ENCODE assay signal across 8 cellular contexts in the genomic region with DNA sequence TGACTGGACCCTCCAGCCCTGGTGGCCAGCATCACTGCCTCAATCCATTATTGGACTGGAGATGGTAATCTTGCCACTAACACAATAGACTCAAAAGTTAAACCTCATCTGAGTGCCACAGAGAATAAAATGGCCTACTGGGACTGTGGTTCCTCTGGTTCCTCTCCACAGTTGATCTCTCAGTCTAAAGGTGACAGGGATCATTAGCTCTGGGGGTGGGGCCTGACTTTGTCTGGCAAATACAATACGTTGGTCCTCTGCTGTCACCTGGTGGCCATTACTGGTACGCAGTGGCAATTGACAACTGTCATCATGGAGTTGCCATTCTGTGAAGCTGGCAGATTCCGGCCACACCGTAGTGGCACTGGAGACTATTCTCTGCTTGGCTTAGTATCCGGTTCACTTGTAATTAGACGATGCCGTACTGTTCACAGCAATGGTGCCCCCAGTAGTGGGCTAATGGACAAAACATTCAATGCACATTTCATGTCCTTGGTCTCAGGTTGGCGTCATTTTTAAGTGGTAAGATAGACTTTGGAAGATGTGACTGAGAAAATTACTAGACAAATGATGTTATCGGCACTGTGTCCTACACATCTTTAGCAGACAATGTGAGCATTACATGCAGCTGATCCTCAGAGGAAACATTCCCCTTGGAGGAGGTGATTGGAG. TPM values are rescaled to one million over a fixed set of nuclear protein-coding genes. Genes with fewer than 3 reads are reported as not detected.
A peak's percentile ranks its signal among the peaks of the same experiment; 100 is the strongest.
DNase-seq lines count a peak whose midpoint lies in the region; TF ChIP-seq lines count a peak whose summit lies in the region.

No MANE protein-coding gene starts in this region.

- intact Hi-C loops in activated naive CD4-positive, alpha-beta T cell treated with anti-CD3 and anti-CD28 coated beads for 36 hours (cut with micrococcal nuclease): loop anchor here (1.0 to 2.0 kb wide), 5 partner anchors 74 to 724 kb away; no protein-coding TSS in a partner anchor
- intact Hi-C loops in head of caudate nucleus (cut with DNase I): no loop called here
- intact Hi-C loops in prostate gland (cut with DNase I): loop anchor here (5.0 kb wide), 3 partner anchors 149 to 474 kb away; no protein-coding TSS in a partner anchor

- H3K27ac Mint-ChIP-seq in activated naive CD4-positive, alpha-beta T cell treated with anti-CD3 and anti-CD28 coated beads for 36 hours: no peak overlapping the region

- no peaks in the 10 kb centered on the region for H4K20me1 ChIP-seq in MM.1S (ENCODE audit: insufficient read depth, low read length)

- DNase-seq in HEK293T (ENCODE audit: extremely low spot score): peak; percentile 72
- peak; percentile 83 for DNase-seq in MM.1S
- peak; percentile 66 for DNase-seq in SK-N-DZ (ENCODE audit: low spot score)
- peak; percentile 93 for DNase-seq in activated naive CD4-positive, alpha-beta T cell treated with anti-CD3 and anti-CD28 coated beads for 36 hours
- DNase-seq in head of caudate nucleus: peak in 41 of 42 donors; percentile 34 to 88 (median 69)
- peak; percentile 70 for DNase-seq in prostate gland (ENCODE audit: low spot score)
- DNase-seq in GF-D8 (lab: John Stamatoyannopoulos, UW): no peak

- 61% methylated on average over 9 of the region's 9 CpGs for WGBS in prostate gland

- CTCF ChIA-PET in HEK293T (lab: Yijun Ruan, JAX): interaction anchor here (1.0 to 2.2 kb wide), 6 partner anchors 46 to 477 kb away, joined by 3 to 22 read pairs (median 4); no protein-coding TSS in a partner anchor
- CTCF ChIA-PET in activated naive CD4-positive, alpha-beta T cell treated with anti-CD3 and anti-CD28 coated beads for 36 hours (lab: Charles Lee): interaction anchor here (0.5 to 2.4 kb wide), 29 partner anchors 8 to 969 kb away, joined by 3 to 86 read pairs (median 4); partner anchors contain the start of gene FGFBP1

- no peak overlapping the region for H2AFZ ChIP-seq in MM.1S (ENCODE audit: low read length)

- H3K79me2 ChIP-seq in MM.1S (ENCODE audit: low read length): no peaks in the 10 kb centered on the region

- no peak overlapping the region for H3K27ac ChIP-seq in MM.1S (ENCODE audit: low read length)
- H3K27ac ChIP-seq in prostate gland: no peak overlapping the region

- H3K9me3 Mint-ChIP-seq in activated naive CD4-positive, alpha-beta T cell treated with anti-CD3 and anti-CD28 coated beads for 36 hours: no peaks in the 10 kb centered on the region

- H3K9me3 ChIP-seq in MM.1S (replicated peaks; ENCODE audit: insufficient read depth, low read length) (no peaks in the 10 kb centered on the region), prostate gland (no peaks in the 10 kb centered on the region)

- H3K4me2 ChIP-seq in MM.1S (ENCODE audit: low read depth, low read length): no peak overlapping the region

- H3K4me1 ChIP-seq in MM.1S (ENCODE audit: low read length) (no peaks in the 10 kb centered on the region), prostate gland (replicated peaks) (no peaks in the 10 kb centered on the region)

- no peaks in the 10 kb centered on the region for H3K27me3 Mint-ChIP-seq in activated naive CD4-positive, alpha-beta T cell treated with anti-CD3 and anti-CD28 coated beads for 36 hours (ENCODE audit: low read depth)

- H3K36me3 ChIP-seq in MM.1S (replicated peaks; ENCODE audit: insufficient read depth, low read length) (no peaks in the 10 kb centered on the region), prostate gland (no peaks in the 10 kb centered on the region)

- H3K9me2 ChIP-seq in MM.1S (replicated peaks; ENCODE audit: insufficient read depth, low read length): no peaks in the 10 kb centered on the region

- H3K27me3 ChIP-seq in MM.1S (replicated peaks; ENCODE audit: insufficient read depth, low read length) (no peaks in the 10 kb centered on the region), prostate gland (replicated peaks; ENCODE audit: insufficient read depth) (no peaks in the 10 kb centered on the region)

- H3K4me3 Mint-ChIP-seq in activated naive CD4-positive, alpha-beta T cell treated with anti-CD3 and anti-CD28 coated beads for 36 hours: no peak overlapping the region

- peak; percentile 98 for TF ChIP-seq CTCF in GM12873 (IDR thresholded peaks at IDR 0.05; ENCODE audit: insufficient read depth, low read depth, low read length, missing control alignments)
- peak; percentile 95 for TF ChIP-seq CTCF in MM.1S (IDR thresholded peaks at IDR 0.05; ENCODE audit: low read length)
- TF ChIP-seq CTCF in prostate gland (IDR thresholded peaks at IDR 0.05): peak; percentile 77 to 93 (median 90)

- H3K4me1 Mint-ChIP-seq in activated naive CD4-positive, alpha-beta T cell treated with anti-CD3 and anti-CD28 coated beads for 36 hours (ENCODE audit: low read depth): no peaks in the 10 kb centered on the region

- no peaks in the 10 kb centered on the region for H3K36me3 Mint-ChIP-seq in activated naive CD4-positive, alpha-beta T cell treated with anti-CD3 and anti-CD28 coated beads for 36 hours (ENCODE audit: low read depth)

- H3F3A ChIP-seq in MM.1S (ENCODE audit: insufficient read depth, low read length): no peaks in the 10 kb centered on the region

- H3K4me3 ChIP-seq in MM.1S (ENCODE audit: low read length) (no peak overlapping the region), prostate gland (no peak overlapping the region)

- no peak for TF ChIP-seq POLR2A in prostate gland (IDR thresholded peaks at IDR 0.05)

- no peak overlapping the region for H3K9ac ChIP-seq in MM.1S (ENCODE audit: low read length)

- POLR2A ChIA-PET in HEK293T (lab: Yijun Ruan, JAX): no interaction called here

TF ChIP-seq in HEK293T, 16 proteins besides CTCF, POLR2A, EP300 and RAD21:
- TF ChIP-seq CTBP1 (IDR thresholded peaks at IDR 0.05; ENCODE audit: borderline replicate concordance) (no peak), PKNOX1 (IDR thresholded peaks at IDR 0.05) (peak; percentile 56; the same call in 1 of the 2 replicates)

RNA-seq across cellular contexts. Expression of gene FGFBP2, which starts 6.7 kb away (rescaled TPM):
- 0.50 and 1.0 TPM in 2 replicates for polyA plus RNA-seq in SK-N-DZ (2014; cell fraction: cytosol; rRNA removed)
- polyA plus RNA-seq in SK-N-DZ (2014; cell fraction: nucleus; rRNA removed): 0.63 and 1.9 TPM in 2 replicates
- total RNA-seq in activated naive CD4-positive, alpha-beta T cell treated with anti-CD3 and anti-CD28 coated beads for 36 hours: not detected
- 10 to 100 TPM in 1 of 2 donors, not detected in 1; 78.8 TPM for total RNA-seq in prostate gland

RNA-seq across cellular contexts. Expression of gene FGFBP1, which starts 17.8 kb away (rescaled TPM):
- not detected in 2 replicates for polyA plus RNA-seq in SK-N-DZ (2014; cell fraction: cytosol; rRNA removed)
- polyA plus RNA-seq in SK-N-DZ (2014; cell fraction: nucleus; rRNA removed): not detected in 2 replicates
- total RNA-seq in activated naive CD4-positive, alpha-beta T cell treated with anti-CD3 and anti-CD28 coated beads for 36 hours: not detected
- total RNA-seq in prostate gland: 1 to 10 TPM; 1.1 to 1.4 TPM
